ENCODE assay signal across 8 cellular contexts in the genomic region with DNA sequence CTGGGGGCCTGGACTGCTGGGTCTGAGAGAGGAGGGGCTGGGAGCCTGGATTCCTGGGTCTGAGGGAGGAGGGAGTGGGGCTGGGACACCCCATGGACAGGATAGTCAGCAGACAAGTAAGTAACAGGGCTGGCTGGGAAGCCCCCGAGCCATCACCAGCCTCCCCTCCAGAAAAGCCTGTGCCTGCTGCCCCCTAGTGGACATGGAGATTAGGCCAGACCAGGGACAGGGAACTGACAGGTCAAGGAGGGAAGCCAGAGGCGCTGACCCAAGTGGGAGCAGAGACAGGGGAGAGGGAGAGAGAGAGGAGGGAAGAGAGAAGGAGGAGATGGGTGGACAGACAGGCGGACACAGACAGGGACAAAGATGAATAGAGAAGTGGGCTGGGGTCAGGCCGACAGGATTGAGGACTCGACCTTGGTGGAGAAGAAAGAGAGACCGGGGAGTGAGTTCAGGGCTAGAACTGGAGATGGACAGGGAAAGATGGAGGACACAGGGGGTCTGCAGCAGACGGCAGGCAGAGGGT. TPM values are rescaled to one million over a fixed set of nuclear protein-coding genes. Genes with fewer than 3 reads are reported as not detected.
DNase-seq lines count a peak whose midpoint lies in the region; ATAC-seq and TF ChIP-seq lines count a peak whose summit lies in the region.

No MANE protein-coding gene starts in this region.

- H3K4me3 Mint-ChIP-seq in activated T-helper 1 cell treated with anti-CD3 and anti-CD28 coated beads, Interleukin-12 subunit alpha, Interleukin-12 subunit beta, Interleukin-2, Interleukin-4 antibody, amounts not matched to agents 30 ng/mL and 10 ng/mL and 1 ng/mL, durations not matched to agents 14 hours and 24 hours and 36 hours = peak overlapping the region; percentile 13

- H3K9me3 Mint-ChIP-seq in activated T-helper 1 cell treated with anti-CD3 and anti-CD28 coated beads, Interleukin-12 subunit alpha, Interleukin-12 subunit beta, Interleukin-2, Interleukin-4 antibody, amounts not matched to agents 30 ng/mL and 10 ng/mL and 1 ng/mL, durations not matched to agents 14 hours and 24 hours and 36 hours = no peaks in the 10 kb centered on the region

- no peaks in the 10 kb centered on the region for H3K79me2 ChIP-seq in osteoblast (ENCODE audit: insufficient read depth, low read length)

- H3K9me3 ChIP-seq in osteoblast (ENCODE audit: low read depth, low read length) = no peaks in the 10 kb centered on the region

- no peaks in the 10 kb centered on the region for H3K36me3 Mint-ChIP-seq in activated T-helper 1 cell treated with anti-CD3 and anti-CD28 coated beads, Interleukin-12 subunit alpha, Interleukin-12 subunit beta, Interleukin-2, Interleukin-4 antibody, amounts not matched to agents 30 ng/mL and 10 ng/mL and 1 ng/mL, durations not matched to agents 14 hours and 24 hours and 36 hours (ENCODE audit: low read depth)

- H3K4me1 ChIP-seq in osteoblast (ENCODE audit: insufficient read depth, low read length) = peaks cover 22% of the 10 kb centered on the region

- H3K27ac Mint-ChIP-seq in activated T-helper 1 cell treated with anti-CD3 and anti-CD28 coated beads, Interleukin-12 subunit alpha, Interleukin-12 subunit beta, Interleukin-2, Interleukin-4 antibody, amounts not matched to agents 30 ng/mL and 10 ng/mL and 1 ng/mL, durations not matched to agents 14 hours and 24 hours and 36 hours = peak overlapping the region; percentile 77

- H3K27me3 ChIP-seq in osteoblast (ENCODE audit: insufficient read depth, low read length) = peaks cover 41% of the 10 kb centered on the region

- H3K4me3 ChIP-seq in fibroblast of villous mesenchyme (ENCODE audit: low read depth, low read length) (no peak overlapping the region), osteoblast (ENCODE audit: insufficient read depth, low read length) (no peak overlapping the region)

- no peaks in the 10 kb centered on the region for H3K36me3 ChIP-seq in osteoblast (ENCODE audit: insufficient read depth, low read length)

- H3K4me2 ChIP-seq in osteoblast (ENCODE audit: insufficient read depth, low read length) = peak overlapping the region; percentile 58

- ATAC-seq in HG03378 (IDR thresholded peaks at IDR 0.05; ENCODE audit: unreplicated experiment) = no peak

- H3K27ac ChIP-seq in osteoblast (ENCODE audit: low read depth, low read length) = no peak overlapping the region

- H3K4me1 Mint-ChIP-seq in activated T-helper 1 cell treated with anti-CD3 and anti-CD28 coated beads, Interleukin-12 subunit alpha, Interleukin-12 subunit beta, Interleukin-2, Interleukin-4 antibody, amounts not matched to agents 30 ng/mL and 10 ng/mL and 1 ng/mL, durations not matched to agents 14 hours and 24 hours and 36 hours (ENCODE audit: low read depth) = peaks cover 44% of the 10 kb centered on the region

- H2AFZ ChIP-seq in osteoblast (ENCODE audit: low read length) = no peak overlapping the region

- intact Hi-C loops in activated T-helper 1 cell treated with anti-CD3 and anti-CD28 coated beads, Interleukin-12 subunit alpha, Interleukin-12 subunit beta, Interleukin-2, Interleukin-4 antibody, amounts not matched to agents 30 ng/mL and 10 ng/mL and 1 ng/mL, durations not matched to agents 14 hours and 24 hours and 36 hours (cut with micrococcal nuclease) = loop anchor here (1.0 kb wide), 2 partner anchors 16 to 62 kb away; no protein-coding TSS in a partner anchor

- DNase-seq in DMS114 treated with DMSO at 0.1 percent for 48 hours (lab: John Stamatoyannopoulos, UW; ENCODE audit: unreplicated experiment) (peak; percentile 61), HT-29 (ENCODE audit: low spot score) (peak; percentile 96), RPMI7951 (ENCODE audit: low read depth) (peak; percentile 61), fibroblast of villous mesenchyme (ENCODE audit: low read depth) (peak; percentile 57), osteoblast (ENCODE audit: insufficient read length, low spot score, missing footprints) (peak; percentile 98), ureter (ENCODE audit: low spot score) (peak; percentile 59)
- peak; percentile 61 for DNase-seq in activated T-helper 1 cell treated with anti-CD3 and anti-CD28 coated beads, Interleukin-12 subunit alpha, Interleukin-12 subunit beta, Interleukin-2, Interleukin-4 antibody, amounts not matched to agents 30 ng/mL and 10 ng/mL and 1 ng/mL, durations not matched to agents 14 hours and 24 hours and 36 hours (ENCODE audit: low spot score)

- peaks cover 4% of the 10 kb centered on the region for H4K20me1 ChIP-seq in osteoblast (ENCODE audit: insufficient read depth, low read length)

- H3K27me3 Mint-ChIP-seq in activated T-helper 1 cell treated with anti-CD3 and anti-CD28 coated beads, Interleukin-12 subunit alpha, Interleukin-12 subunit beta, Interleukin-2, Interleukin-4 antibody, amounts not matched to agents 30 ng/mL and 10 ng/mL and 1 ng/mL, durations not matched to agents 14 hours and 24 hours and 36 hours (ENCODE audit: insufficient read depth) = peaks cover 24% of the 10 kb centered on the region

- peak; percentile 96 for TF ChIP-seq CTCF in fibroblast of villous mesenchyme (IDR thresholded peaks at IDR 0.05; ENCODE audit: insufficient read depth, low read depth, low read length)
- TF ChIP-seq CTCF in osteoblast (IDR thresholded peaks at IDR 0.05; ENCODE audit: extremely low read depth, low read depth, low read length) = peak; percentile 93

RNA-seq across cellular contexts. Expression of a gene that starts 6.7 kb away (rescaled TPM):
- total RNA-seq in HT-29 (2014; rRNA removed; shearing (Covaris generic)) = 0.39 and 0.64 TPM in 2 replicates
- total RNA-seq in RPMI7951 (2014; rRNA removed; shearing (Covaris generic)) = not detected in 2 replicates
- 3.1 TPM in 2 replicates for total RNA-seq in activated T-helper 1 cell treated with anti-CD3 and anti-CD28 coated beads, Interleukin-12 subunit alpha, Interleukin-12 subunit beta, Interleukin-2, Interleukin-4 antibody, amounts not matched to agents 30 ng/mL and 10 ng/mL and 1 ng/mL, durations not matched to agents 14 hours and 24 hours and 36 hours
- total RNA-seq in fibroblast of villous mesenchyme = under 0.01 TPM in 1 of 2 replicates, not detected in the other
- total RNA-seq in osteoblast = under 0.01 TPM in 2 replicates
- total RNA-seq in ureter = 0.36 TPM

RNA-seq across cellular contexts. Expression of a gene that starts 24.2 kb away (rescaled TPM):
- 232 and 234 TPM in 2 replicates for total RNA-seq in HT-29 (2014; rRNA removed; shearing (Covaris generic))
- total RNA-seq in RPMI7951 (2014; rRNA removed; shearing (Covaris generic)) = 235 and 336 TPM in 2 replicates
- total RNA-seq in activated T-helper 1 cell treated with anti-CD3 and anti-CD28 coated beads, Interleukin-12 subunit alpha, Interleukin-12 subunit beta, Interleukin-2, Interleukin-4 antibody, amounts not matched to agents 30 ng/mL and 10 ng/mL and 1 ng/mL, durations not matched to agents 14 hours and 24 hours and 36 hours = 36.2 and 41.3 TPM in 2 replicates
- total RNA-seq in fibroblast of villous mesenchyme (105 and 173 TPM in 2 replicates), osteoblast (95.2 and 117 TPM in 2 replicates), ureter (87.1 TPM)

RNA-seq across cellular contexts. Expression of a gene that starts 51.9 kb away (rescaled TPM):
- 189 and 199 TPM in 2 replicates for total RNA-seq in HT-29 (2014; rRNA removed; shearing (Covaris generic))
- total RNA-seq in RPMI7951 (2014; rRNA removed; shearing (Covaris generic)) = 23.4 and 28.2 TPM in 2 replicates
- 386 and 392 TPM in 2 replicates for total RNA-seq in activated T-helper 1 cell treated with anti-CD3 and anti-CD28 coated beads, Interleukin-12 subunit alpha, Interleukin-12 subunit beta, Interleukin-2, Interleukin-4 antibody, amounts not matched to agents 30 ng/mL and 10 ng/mL and 1 ng/mL, durations not matched to agents 14 hours and 24 hours and 36 hours
- 35.0 and 38.3 TPM in 2 replicates for total RNA-seq in fibroblast of villous mesenchyme
- 30.6 and 31.8 TPM in 2 replicates for total RNA-seq in osteoblast
- total RNA-seq in ureter = 120 TPM

RNA-seq across cellular contexts. Expression of a gene that starts 57.8 kb away (rescaled TPM):
- total RNA-seq in HT-29 (2014; rRNA removed; shearing (Covaris generic)) = 0.81 and 1.4 TPM in 2 replicates
- not detected in 2 replicates for total RNA-seq in RPMI7951 (2014; rRNA removed; shearing (Covaris generic))
- total RNA-seq in activated T-helper 1 cell treated with anti-CD3 and anti-CD28 coated beads, Interleukin-12 subunit alpha, Interleukin-12 subunit beta, Interleukin-2, Interleukin-4 antibody, amounts not matched to agents 30 ng/mL and 10 ng/mL and 1 ng/mL, durations not matched to agents 14 hours and 24 hours and 36 hours = 2.7 and 2.9 TPM in 2 replicates
- total RNA-seq in fibroblast of villous mesenchyme = not detected in 2 replicates
- total RNA-seq in osteoblast = 0.36 TPM in 1 of 2 replicates, not detected in the other
- 3.7 TPM for total RNA-seq in ureter

RNA-seq across cellular contexts. Expression of a gene that starts 59.1 kb away (rescaled TPM):
- 0.10 and 0.66 TPM in 2 replicates for total RNA-seq in HT-29 (2014; rRNA removed; shearing (Covaris generic))
- under 0.01 and 0.10 TPM in 2 replicates for total RNA-seq in RPMI7951 (2014; rRNA removed; shearing (Covaris generic))
- 0.93 and 1.4 TPM in 2 replicates for total RNA-seq in activated T-helper 1 cell treated with anti-CD3 and anti-CD28 coated beads, Interleukin-12 subunit alpha, Interleukin-12 subunit beta, Interleukin-2, Interleukin-4 antibody, amounts not matched to agents 30 ng/mL and 10 ng/mL and 1 ng/mL, durations not matched to agents 14 hours and 24 hours and 36 hours
- total RNA-seq in fibroblast of villous mesenchyme (not detected in 2 replicates), osteoblast (under 0.01 TPM in 2 replicates), ureter (0.52 TPM)
